20 cellular contexts compared by ENCODE assay signal in the genomic region with DNA sequence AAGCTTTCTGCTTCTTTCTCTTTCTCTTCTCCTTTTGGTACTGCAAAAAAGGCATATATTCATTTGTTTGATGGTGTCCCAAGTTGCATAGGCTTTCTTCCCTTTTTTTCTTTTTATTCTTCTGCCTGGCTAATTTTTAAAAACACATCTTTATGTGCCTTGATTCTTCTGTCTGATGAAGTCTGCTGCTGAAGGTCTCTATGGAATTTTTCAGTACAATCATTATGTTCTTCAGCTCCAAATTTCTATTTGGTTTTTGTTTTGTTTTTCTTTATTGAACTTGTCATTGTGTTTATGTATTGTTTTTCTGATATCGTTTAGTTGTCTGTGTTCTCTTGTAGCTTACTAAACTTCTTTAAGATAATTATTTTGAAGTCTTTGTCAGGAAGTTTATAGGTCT.
"Had no signal": no experiment of that assay in that cellular context is flagged by ENCODE, and none has a peak within 500 bp of the region (broad histone marks: within the 10 kb centered on the region; RNA-seq: fewer than 3 reads in every experiment).

No MANE protein-coding gene starts in this region.

- H3K4me3 ChIP-seq: dorsolateral prefrontal cortex, lower lobe of right lung, prostate gland, right atrium auricular region, sigmoid colon, stomach, thyroid gland, vagina had no signal

- H3K27ac ChIP-seq: dorsolateral prefrontal cortex, lower lobe of right lung, prostate gland, right atrium auricular region, sigmoid colon, stomach, thyroid gland, vagina had no signal

- FAIRE-seq: frontal cortex, keratinocyte had no signal

- H3K36me3 ChIP-seq: lower lobe of right lung, prostate gland, right atrium auricular region, sigmoid colon, stomach, thyroid gland, vagina had no signal

- H3K27me3 ChIP-seq: dorsolateral prefrontal cortex, right atrium auricular region, sigmoid colon, stomach, thyroid gland, vagina had no signal

- ATAC-seq: left ventricle myocardium superior; lower lobe of right lung; naive thymus-derived CD8-positive, alpha-beta T cell; stimulated activated effector memory CD8-positive, alpha-beta T cell treated with anti-CD3 and anti-CD28 coated beads, Interleukin-12 subunit alpha, Interleukin-12 subunit beta, amount 100 ng/mL, for 72 hours had no signal

- H3K9me3 ChIP-seq: prostate gland, thyroid gland, vagina had no signal

- DNase-seq: dorsolateral prefrontal cortex; effector CD4-positive, alpha-beta T cell; hypothalamus; immature natural killer cell; left ventricle myocardium superior; lower lobe of right lung; sigmoid colon; stimulated activated CD4-positive, alpha-beta T cell treated with anti-CD3 and anti-CD28 coated beads, Interleukin-2, amount 100 ng/mL, for 24 hours; stimulated activated CD4-positive, alpha-beta T cell treated with anti-CD3 and anti-CD28 coated beads, Interleukin-4, amount 100 ng/mL, for 24 hours; stimulated activated naive CD4-positive, alpha-beta T cell treated with Interleukin-2 at 50 U/mL for 16 hours; stomach; thyroid gland; trophoblast cell had no signal

- H3K4me1 ChIP-seq: lower lobe of right lung, prostate gland, right atrium auricular region, stomach, vagina had no signal
